In the genomic region with DNA sequence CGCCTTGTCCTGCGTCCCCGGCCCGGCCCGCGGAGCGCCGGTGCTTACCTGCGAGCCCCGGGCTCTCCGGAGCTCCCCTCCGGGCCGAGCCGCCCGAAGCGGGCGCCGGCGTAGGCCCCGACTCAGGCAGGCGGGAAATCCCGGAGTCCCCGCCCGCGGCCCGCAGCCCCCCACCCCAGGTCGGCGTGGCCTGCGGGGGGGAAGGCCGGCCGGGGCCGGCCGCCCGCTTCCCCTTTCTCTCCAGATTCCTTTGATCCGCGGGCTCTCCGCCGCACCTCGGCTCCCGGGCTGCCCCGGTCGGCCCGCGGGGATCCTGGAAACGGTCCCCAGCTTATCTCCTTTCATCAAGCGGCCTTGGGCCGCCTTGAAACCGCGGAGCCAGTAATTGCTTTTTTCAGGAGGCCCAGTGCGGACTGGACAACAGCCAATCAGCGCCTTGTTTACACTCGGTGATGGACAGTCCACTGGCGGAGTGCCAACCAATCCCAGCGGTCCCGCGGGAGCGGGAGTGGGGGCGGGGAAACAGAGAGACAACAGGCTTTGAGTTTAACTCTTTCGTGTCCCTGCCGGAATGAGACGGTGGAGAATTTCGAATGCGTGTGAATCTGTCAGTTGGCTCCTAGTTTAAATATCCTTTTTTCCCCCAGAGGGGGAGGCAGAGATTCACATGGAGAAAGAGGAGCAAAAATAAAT, we compare ENCODE assay signal across 1 cellular context.
TF ChIP-seq lines count a peak whose summit lies in the region.

No MANE protein-coding gene starts in this region.

TF ChIP-seq in HepG2, 621 proteins besides CTCF, POLR2A, EP300 and RAD21 (continued from another document and continues in another):
- TF ChIP-seq SMARCE1 (IDR thresholded peaks at IDR 0.05; ENCODE audit: borderline replicate concordance) (no peak), HNRNPLL (IDR thresholded peaks at IDR 0.05; ENCODE audit: low read depth, low read length, poor library complexity, severe bottlenecking) (peak; percentile 63), HDAC2 (CRISPR knock-in tag; IDR thresholded peaks at IDR 0.05) (peak; percentile 97), SCMH1 (CRISPR knock-in tag; IDR thresholded peaks at IDR 0.05; ENCODE audit: borderline replicate concordance) (no peak), CENPT (CRISPR knock-in tag; IDR thresholded peaks at IDR 0.05; ENCODE audit: low read depth) (no peak), PRMT3 (CRISPR knock-in tag; IDR thresholded peaks at IDR 0.05; ENCODE audit: borderline replicate concordance, low read depth) (no peak), RFXANK (CRISPR knock-in tag; IDR thresholded peaks at IDR 0.05) (no peak), NFE2 (CRISPR knock-in tag; IDR thresholded peaks at IDR 0.05) (no peak), MTA1 (CRISPR knock-in tag; IDR thresholded peaks at IDR 0.05; ENCODE audit: borderline replicate concordance) (peak; percentile 32; the same call in 1 of the 2 replicates), ZNF572 (CRISPR knock-in tag; IDR thresholded peaks at IDR 0.05) (no peak; the same call in 1 of the 2 replicates), RBAK (CRISPR knock-in tag; IDR thresholded peaks at IDR 0.05) (no peak), ZSCAN20 (CRISPR knock-in tag; IDR thresholded peaks at IDR 0.05; ENCODE audit: borderline replicate concordance) (0 out of 2 replicates have a peak, but pooled peaks have one; percentile 43), NAIF1 (CRISPR knock-in tag; IDR thresholded peaks at IDR 0.05; ENCODE audit: borderline replicate concordance) (no peak; the same call in 1 of the 2 replicates), ETV5 (CRISPR knock-in tag; IDR thresholded peaks at IDR 0.05; ENCODE audit: borderline replicate concordance) (peak; percentile 68; the same call in 1 of the 2 replicates), NR2F6 (IDR thresholded peaks at IDR 0.05) (peak; percentile 69), NR2F6 (CRISPR knock-in tag; IDR thresholded peaks at IDR 0.05) (peak; percentile 70), MBNL3 (CRISPR knock-in tag; conservative IDR thresholded peaks at IDR 0.05) (no peak), SMC3 (IDR thresholded peaks at IDR 0.05; ENCODE audit: low read length) (no peak), ZFP36L1 (CRISPR knock-in tag; IDR thresholded peaks at IDR 0.05) (0 out of 2 replicates have a peak, but pooled peaks have one; percentile 46), EEA1 (CRISPR knock-in tag; IDR thresholded peaks at IDR 0.05; ENCODE audit: borderline replicate concordance) (peak; percentile 41; the same call in 1 of the 2 replicates), GABPB1 (CRISPR knock-in tag; IDR thresholded peaks at IDR 0.05) (peak; percentile 70), ZFP36 (IDR thresholded peaks at IDR 0.05; ENCODE audit: borderline replicate concordance, low read depth, low read length, partially characterized antibody) (no peak), SMAD9 (CRISPR knock-in tag; IDR thresholded peaks at IDR 0.05) (no peak), GTF3A (CRISPR knock-in tag; conservative IDR thresholded peaks at IDR 0.05) (0 out of 2 replicates have a peak, but pooled peaks have one; percentile 36), ZNF644 (CRISPR knock-in tag; IDR thresholded peaks at IDR 0.05; ENCODE audit: low read depth) (no peak), SOX13 (IDR thresholded peaks at IDR 0.05) (peak; percentile 84), SOX13 (CRISPR knock-in tag; conservative IDR thresholded peaks at IDR 0.05 in 1 of 2, IDR thresholded peaks at IDR 0.05 in 1 of 2) (peak in 1 of 2 experiments; percentile 88; a peak in 2 of 4 replicates), MXI1 (IDR thresholded peaks at IDR 0.05; ENCODE audit: borderline replicate concordance, low read depth, low read length) (peak; percentile 78; the same call in 2 of the 3 replicates), ELF1 (CRISPR knock-in tag; IDR thresholded peaks at IDR 0.05) (peak; percentile 66), SRSF9 (IDR thresholded peaks at IDR 0.05; ENCODE audit: borderline replicate concordance, insufficient read depth, low read depth, low read length, poor library complexity, severe bottlenecking) (no peak), THYN1 (CRISPR knock-in tag; IDR thresholded peaks at IDR 0.05; ENCODE audit: borderline replicate concordance, low read depth) (peak; percentile 72; the same call in 1 of the 2 replicates)
- TF ChIP-seq, protein P1, sequence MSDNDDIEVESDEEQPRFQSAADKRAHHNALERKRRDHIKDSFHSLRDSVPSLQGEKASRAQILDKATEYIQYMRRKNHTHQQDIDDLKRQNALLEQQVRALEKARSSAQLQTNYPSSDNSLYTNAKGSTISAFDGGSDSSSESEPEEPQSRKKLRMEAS (IDR thresholded peaks at IDR 0.05): peak; percentile 76
- TF ChIP-seq, protein P2, sequence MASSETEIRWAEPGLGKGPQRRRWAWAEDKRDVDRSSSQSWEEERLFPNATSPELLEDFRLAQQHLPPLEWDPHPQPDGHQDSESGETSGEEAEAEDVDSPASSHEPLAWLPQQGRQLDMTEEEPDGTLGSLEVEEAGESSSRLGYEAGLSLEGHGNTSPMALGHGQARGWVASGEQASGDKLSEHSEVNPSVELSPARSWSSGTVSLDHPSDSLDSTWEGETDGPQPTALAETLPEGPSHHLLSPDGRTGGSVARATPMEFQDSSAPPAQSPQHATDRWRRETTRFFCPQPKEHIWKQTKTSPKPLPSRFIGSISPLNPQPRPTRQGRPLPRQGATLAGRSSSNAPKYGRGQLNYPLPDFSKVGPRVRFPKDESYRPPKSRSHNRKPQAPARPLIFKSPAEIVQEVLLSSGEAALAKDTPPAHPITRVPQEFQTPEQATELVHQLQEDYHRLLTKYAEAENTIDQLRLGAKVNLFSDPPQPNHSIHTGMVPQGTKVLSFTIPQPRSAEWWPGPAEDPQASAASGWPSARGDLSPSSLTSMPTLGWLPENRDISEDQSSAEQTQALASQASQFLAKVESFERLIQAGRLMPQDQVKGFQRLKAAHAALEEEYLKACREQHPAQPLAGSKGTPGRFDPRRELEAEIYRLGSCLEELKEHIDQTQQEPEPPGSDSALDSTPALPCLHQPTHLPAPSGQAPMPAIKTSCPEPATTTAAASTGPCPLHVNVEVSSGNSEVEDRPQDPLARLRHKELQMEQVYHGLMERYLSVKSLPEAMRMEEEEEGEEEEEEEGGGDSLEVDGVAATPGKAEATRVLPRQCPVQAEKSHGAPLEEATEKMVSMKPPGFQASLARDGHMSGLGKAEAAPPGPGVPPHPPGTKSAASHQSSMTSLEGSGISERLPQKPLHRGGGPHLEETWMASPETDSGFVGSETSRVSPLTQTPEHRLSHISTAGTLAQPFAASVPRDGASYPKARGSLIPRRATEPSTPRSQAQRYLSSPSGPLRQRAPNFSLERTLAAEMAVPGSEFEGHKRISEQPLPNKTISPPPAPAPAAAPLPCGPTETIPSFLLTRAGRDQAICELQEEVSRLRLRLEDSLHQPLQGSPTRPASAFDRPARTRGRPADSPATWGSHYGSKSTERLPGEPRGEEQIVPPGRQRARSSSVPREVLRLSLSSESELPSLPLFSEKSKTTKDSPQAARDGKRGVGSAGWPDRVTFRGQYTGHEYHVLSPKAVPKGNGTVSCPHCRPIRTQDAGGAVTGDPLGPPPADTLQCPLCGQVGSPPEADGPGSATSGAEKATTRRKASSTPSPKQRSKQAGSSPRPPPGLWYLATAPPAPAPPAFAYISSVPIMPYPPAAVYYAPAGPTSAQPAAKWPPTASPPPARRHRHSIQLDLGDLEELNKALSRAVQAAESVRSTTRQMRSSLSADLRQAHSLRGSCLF (CRISPR knock-in tag; IDR thresholded peaks at IDR 0.05; ENCODE audit: borderline replicate concordance): no peak
- TF ChIP-seq, protein P3, sequence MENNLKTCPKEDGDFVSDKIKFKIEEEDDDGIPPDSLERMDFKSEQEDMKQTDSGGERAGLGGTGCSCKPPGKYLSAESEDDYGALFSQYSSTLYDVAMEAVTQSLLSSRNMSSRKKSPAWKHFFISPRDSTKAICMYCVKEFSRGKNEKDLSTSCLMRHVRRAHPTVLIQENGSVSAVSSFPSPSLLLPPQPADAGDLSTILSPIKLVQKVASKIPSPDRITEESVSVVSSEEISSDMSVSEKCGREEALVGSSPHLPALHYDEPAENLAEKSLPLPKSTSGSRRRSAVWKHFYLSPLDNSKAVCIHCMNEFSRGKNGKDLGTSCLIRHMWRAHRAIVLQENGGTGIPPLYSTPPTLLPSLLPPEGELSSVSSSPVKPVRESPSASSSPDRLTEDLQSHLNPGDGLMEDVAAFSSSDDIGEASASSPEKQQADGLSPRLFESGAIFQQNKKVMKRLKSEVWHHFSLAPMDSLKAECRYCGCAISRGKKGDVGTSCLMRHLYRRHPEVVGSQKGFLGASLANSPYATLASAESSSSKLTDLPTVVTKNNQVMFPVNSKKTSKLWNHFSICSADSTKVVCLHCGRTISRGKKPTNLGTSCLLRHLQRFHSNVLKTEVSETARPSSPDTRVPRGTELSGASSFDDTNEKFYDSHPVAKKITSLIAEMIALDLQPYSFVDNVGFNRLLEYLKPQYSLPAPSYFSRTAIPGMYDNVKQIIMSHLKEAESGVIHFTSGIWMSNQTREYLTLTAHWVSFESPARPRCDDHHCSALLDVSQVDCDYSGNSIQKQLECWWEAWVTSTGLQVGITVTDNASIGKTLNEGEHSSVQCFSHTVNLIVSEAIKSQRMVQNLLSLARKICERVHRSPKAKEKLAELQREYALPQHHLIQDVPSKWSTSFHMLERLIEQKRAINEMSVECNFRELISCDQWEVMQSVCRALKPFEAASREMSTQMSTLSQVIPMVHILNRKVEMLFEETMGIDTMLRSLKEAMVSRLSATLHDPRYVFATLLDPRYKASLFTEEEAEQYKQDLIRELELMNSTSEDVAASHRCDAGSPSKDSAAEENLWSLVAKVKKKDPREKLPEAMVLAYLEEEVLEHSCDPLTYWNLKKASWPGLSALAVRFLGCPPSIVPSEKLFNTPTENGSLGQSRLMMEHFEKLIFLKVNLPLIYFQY (CRISPR knock-in tag; IDR thresholded peaks at IDR 0.05; ENCODE audit: borderline replicate concordance): peak; percentile 95
- TF ChIP-seq, protein P4, sequence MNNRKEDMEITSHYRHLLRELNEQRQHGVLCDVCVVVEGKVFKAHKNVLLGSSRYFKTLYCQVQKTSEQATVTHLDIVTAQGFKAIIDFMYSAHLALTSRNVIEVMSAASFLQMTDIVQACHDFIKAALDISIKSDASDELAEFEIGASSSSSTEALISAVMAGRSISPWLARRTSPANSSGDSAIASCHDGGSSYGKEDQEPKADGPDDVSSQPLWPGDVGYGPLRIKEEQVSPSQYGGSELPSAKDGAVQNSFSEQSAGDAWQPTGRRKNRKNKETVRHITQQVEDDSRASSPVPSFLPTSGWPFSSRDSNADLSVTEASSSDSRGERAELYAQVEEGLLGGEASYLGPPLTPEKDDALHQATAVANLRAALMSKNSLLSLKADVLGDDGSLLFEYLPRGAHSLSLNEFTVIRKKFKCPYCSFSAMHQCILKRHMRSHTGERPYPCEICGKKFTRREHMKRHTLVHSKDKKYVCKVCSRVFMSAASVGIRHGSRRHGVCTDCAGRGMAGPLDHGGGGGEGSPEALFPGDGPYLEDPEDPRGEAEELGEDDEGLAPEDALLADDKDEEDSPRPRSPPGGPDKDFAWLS (CRISPR knock-in tag; IDR thresholded peaks at IDR 0.05; ENCODE audit: borderline replicate concordance): no peak
- TF ChIP-seq, protein P5, sequence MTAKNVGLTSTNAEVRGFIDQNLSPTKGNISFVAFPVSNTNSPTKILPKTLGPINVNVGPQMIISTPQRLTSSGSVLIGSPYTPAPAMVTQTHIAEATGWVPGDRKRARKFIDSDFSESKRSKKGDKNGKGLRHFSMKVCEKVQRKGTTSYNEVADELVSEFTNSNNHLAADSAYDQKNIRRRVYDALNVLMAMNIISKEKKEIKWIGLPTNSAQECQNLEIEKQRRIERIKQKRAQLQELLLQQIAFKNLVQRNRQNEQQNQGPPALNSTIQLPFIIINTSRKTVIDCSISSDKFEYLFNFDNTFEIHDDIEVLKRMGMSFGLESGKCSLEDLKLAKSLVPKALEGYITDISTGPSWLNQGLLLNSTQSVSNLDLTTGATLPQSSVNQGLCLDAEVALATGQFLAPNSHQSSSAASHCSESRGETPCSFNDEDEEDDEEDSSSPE (CRISPR knock-in tag; IDR thresholded peaks at IDR 0.05): peak; percentile 92
- TF ChIP-seq, protein P6, sequence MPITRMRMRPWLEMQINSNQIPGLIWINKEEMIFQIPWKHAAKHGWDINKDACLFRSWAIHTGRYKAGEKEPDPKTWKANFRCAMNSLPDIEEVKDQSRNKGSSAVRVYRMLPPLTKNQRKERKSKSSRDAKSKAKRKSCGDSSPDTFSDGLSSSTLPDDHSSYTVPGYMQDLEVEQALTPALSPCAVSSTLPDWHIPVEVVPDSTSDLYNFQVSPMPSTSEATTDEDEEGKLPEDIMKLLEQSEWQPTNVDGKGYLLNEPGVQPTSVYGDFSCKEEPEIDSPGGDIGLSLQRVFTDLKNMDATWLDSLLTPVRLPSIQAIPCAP (CRISPR knock-in tag; IDR thresholded peaks at IDR 0.05; ENCODE audit: low read depth): 0 out of 2 replicates have a peak, but pooled peaks have one; percentile 22
- TF ChIP-seq, protein P7, sequence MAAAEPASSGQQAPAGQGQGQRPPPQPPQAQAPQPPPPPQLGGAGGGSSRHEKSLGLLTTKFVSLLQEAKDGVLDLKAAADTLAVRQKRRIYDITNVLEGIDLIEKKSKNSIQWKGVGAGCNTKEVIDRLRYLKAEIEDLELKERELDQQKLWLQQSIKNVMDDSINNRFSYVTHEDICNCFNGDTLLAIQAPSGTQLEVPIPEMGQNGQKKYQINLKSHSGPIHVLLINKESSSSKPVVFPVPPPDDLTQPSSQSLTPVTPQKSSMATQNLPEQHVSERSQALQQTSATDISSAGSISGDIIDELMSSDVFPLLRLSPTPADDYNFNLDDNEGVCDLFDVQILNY (CRISPR knock-in tag; conservative IDR thresholded peaks at IDR 0.05): peak; percentile 80
- TF ChIP-seq, protein P8, sequence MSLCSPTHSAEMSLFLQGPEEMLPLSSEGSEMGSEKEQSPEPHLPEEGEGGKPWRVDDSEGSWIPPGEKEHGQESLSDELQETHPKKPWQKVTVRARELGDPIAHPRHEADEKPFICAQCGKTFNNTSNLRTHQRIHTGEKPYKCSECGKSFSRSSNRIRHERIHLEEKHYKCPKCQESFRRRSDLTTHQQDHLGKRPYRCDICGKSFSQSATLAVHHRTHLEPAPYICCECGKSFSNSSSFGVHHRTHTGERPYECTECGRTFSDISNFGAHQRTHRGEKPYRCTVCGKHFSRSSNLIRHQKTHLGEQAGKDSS (CRISPR knock-in tag; IDR thresholded peaks at IDR 0.05; ENCODE audit: borderline replicate concordance, low read depth): peak; percentile 63; the same call in 1 of the 2 replicates
